ENCODE assay signal across 19 cellular contexts in genomic region chrX:47936940-47937317, GRCh38.
A peak's percentile ranks its signal among the peaks of the same experiment; 100 is the strongest.
DNase-seq lines count a peak whose midpoint lies in the region; ATAC-seq, FAIRE-seq and TF ChIP-seq lines count a peak whose summit lies in the region.
"Had no signal": no experiment of that assay in that cellular context is flagged by ENCODE, and none has a peak within 500 bp of the region (broad histone marks: within the 10 kb centered on the region; RNA-seq: fewer than 3 reads in every experiment).

No MANE protein-coding gene starts in this region.

- no peaks in the 10 kb centered on the region for H3K9me3 Mint-ChIP-seq in activated naive CD8-positive, alpha-beta T cell treated with anti-CD3 and anti-CD28 coated beads for 36 hours
- H3K9me3 Mint-ChIP-seq in stimulated activated naive B cell treated with anti-CD40 and anti-IgM and Interleukin-4, amounts not matched to agents 10 μg/mL and 1 μg/mL and 100 μg/mL, for 72 hours: no peaks in the 10 kb centered on the region
- H3K9me3 Mint-ChIP-seq: WTC11 had no signal

- no peaks in the 10 kb centered on the region for H4K20me1 ChIP-seq in KMS-11 (ENCODE audit: insufficient read depth)

- H3K27me3 ChIP-seq in cardiac muscle cell (no peaks in the 10 kb centered on the region), KMS-11 (ENCODE audit: insufficient read depth, low read depth) (no peaks in the 10 kb centered on the region)
- H3K27me3 ChIP-seq: esophagus muscularis mucosa, thyroid gland had no signal

- peaks cover 9% of the 10 kb centered on the region for H3K4me1 Mint-ChIP-seq in activated naive CD8-positive, alpha-beta T cell treated with anti-CD3 and anti-CD28 coated beads for 36 hours
- peaks cover 3 to 5% of the 10 kb centered on the region in 2 donors for H3K4me1 Mint-ChIP-seq in stimulated activated naive B cell treated with anti-CD40 and anti-IgM and Interleukin-4, amounts not matched to agents 10 μg/mL and 1 μg/mL and 100 μg/mL, for 72 hours

- no peak overlapping the region for H3K9ac ChIP-seq in KMS-11

- H3K27ac ChIP-seq in cardiac muscle cell (peak overlapping the region; percentile 78), KMS-11 (peak overlapping the region; percentile 67)
- H3K27ac ChIP-seq: esophagus muscularis mucosa, lower lobe of right lung, thyroid gland had no signal

- H3K4me2 ChIP-seq in KMS-11: peak overlapping the region; percentile 57; the same call in 1 of the 2 replicates

- ATAC-seq in Right ventricle myocardium superior (ENCODE audit: poor library complexity): no peak
- no peak for ATAC-seq in stimulated activated naive B cell treated with anti-CD40 and anti-IgM and Interleukin-4, amounts not matched to agents 10 μg/mL and 1 μg/mL and 100 μg/mL, for 72 hours (replicated peaks)
- ATAC-seq: lower lobe of right lung had no signal

- H3K36me3 ChIP-seq in cardiac muscle cell (no peaks in the 10 kb centered on the region), KMS-11 (ENCODE audit: insufficient read depth) (no peaks in the 10 kb centered on the region)
- H3K36me3 ChIP-seq: esophagus muscularis mucosa, lower lobe of right lung, thyroid gland had no signal

- H3K4me3 Mint-ChIP-seq in activated naive CD8-positive, alpha-beta T cell treated with anti-CD3 and anti-CD28 coated beads for 36 hours: peak overlapping the region; percentile 79
- peak overlapping the region; percentile 73 to 76 for H3K4me3 Mint-ChIP-seq in stimulated activated naive B cell treated with anti-CD40 and anti-IgM and Interleukin-4, amounts not matched to agents 10 μg/mL and 1 μg/mL and 100 μg/mL, for 72 hours

- peak overlapping the region; percentile 44; the same call in 1 of the 2 replicates for H2AFZ ChIP-seq in KMS-11 (ENCODE audit: low read depth)

- no peaks in the 10 kb centered on the region for H3K36me3 Mint-ChIP-seq in activated naive CD8-positive, alpha-beta T cell treated with anti-CD3 and anti-CD28 coated beads for 36 hours
- no peaks in the 10 kb centered on the region for H3K36me3 Mint-ChIP-seq in stimulated activated naive B cell treated with anti-CD40 and anti-IgM and Interleukin-4, amounts not matched to agents 10 μg/mL and 1 μg/mL and 100 μg/mL, for 72 hours
- H3K36me3 Mint-ChIP-seq: WTC11 had no signal

- intact Hi-C loops in Right ventricle myocardium superior (cut with DNase I): no loop called here

- no peak overlapping the region for H3K27ac Mint-ChIP-seq in activated naive CD8-positive, alpha-beta T cell treated with anti-CD3 and anti-CD28 coated beads for 36 hours
- H3K27ac Mint-ChIP-seq in stimulated activated naive B cell treated with anti-CD40 and anti-IgM and Interleukin-4, amounts not matched to agents 10 μg/mL and 1 μg/mL and 100 μg/mL, for 72 hours: no peak overlapping the region

- no peaks in the 10 kb centered on the region for H3K9me3 ChIP-seq in cardiac muscle cell (ENCODE audit: low read depth)
- H3K9me3 ChIP-seq: lower lobe of right lung, thyroid gland had no signal

- no peak for TF ChIP-seq CTCF in cardiac muscle cell (IDR thresholded peaks at IDR 0.05; ENCODE audit: low read depth, low read length)
- no peak for TF ChIP-seq CTCF in KMS-11 (conservative IDR thresholded peaks at IDR 0.05; ENCODE audit: low read depth, low read length)
- TF ChIP-seq CTCF in D721Med (IDR thresholded peaks at IDR 0.05; ENCODE audit: insufficient read depth, missing control alignments): no peak

- H3K27me3 Mint-ChIP-seq in activated naive CD8-positive, alpha-beta T cell treated with anti-CD3 and anti-CD28 coated beads for 36 hours: no peaks in the 10 kb centered on the region
- H3K27me3 Mint-ChIP-seq in stimulated activated naive B cell treated with anti-CD40 and anti-IgM and Interleukin-4, amounts not matched to agents 10 μg/mL and 1 μg/mL and 100 μg/mL, for 72 hours: no peaks in the 10 kb centered on the region
- H3K27me3 Mint-ChIP-seq: progenitor cell of endocrine pancreas had no signal

- H3K4me1 ChIP-seq in cardiac muscle cell (ENCODE audit: low read depth): peaks cover 11% of the 10 kb centered on the region
- peaks cover 8% of the 10 kb centered on the region for H3K4me1 ChIP-seq in KMS-11 (ENCODE audit: low read depth, poor library complexity, severe bottlenecking)
- H3K4me1 ChIP-seq: esophagus muscularis mucosa, lower lobe of right lung, thyroid gland had no signal

- no peak overlapping the region for H3K4me3 ChIP-seq in cardiac muscle cell
- no peak overlapping the region for H3K4me3 ChIP-seq in KMS-11 (IDR thresholded peaks at IDR 0.05; ENCODE audit: insufficient read depth, low read depth, low read length)
- H3K4me3 ChIP-seq: esophagus muscularis mucosa, lower lobe of right lung, thyroid gland had no signal

- DNase-seq in cardiac muscle cell (ENCODE audit: low read depth in 1 of 2, low spot score in 1 of 2) (no peak), Right ventricle myocardium superior (no peak), UCSD-AML1 (lab: John Stamatoyannopoulos, UW; ENCODE audit: unreplicated experiment) (no peak), NCI-H69 (lab: John Stamatoyannopoulos, UW) (no peak), D721Med (ENCODE audit: insufficient read length, low spot score) (no peak)
- no peak for DNase-seq in activated naive CD8-positive, alpha-beta T cell treated with anti-CD3 and anti-CD28 coated beads for 36 hours
- no peak for DNase-seq in stimulated activated naive B cell treated with anti-CD40 and anti-IgM and Interleukin-4, amounts not matched to agents 10 μg/mL and 1 μg/mL and 100 μg/mL, for 72 hours
- DNase-seq: amniotic stem cell; central memory CD4-positive, alpha-beta T cell; DMS153; HCEC 1CT; Kasumi-1; lower lobe of right lung had no signal

- no peaks in the 10 kb centered on the region for H3K79me2 ChIP-seq in KMS-11 (ENCODE audit: insufficient read depth, low read depth)

- no peak for FAIRE-seq in D721Med (lab: Jason Lieb, UNC)
- FAIRE-seq: small intestine had no signal
